Comparison of ENCODE assay signal across 8 cellular contexts in the genomic region with DNA sequence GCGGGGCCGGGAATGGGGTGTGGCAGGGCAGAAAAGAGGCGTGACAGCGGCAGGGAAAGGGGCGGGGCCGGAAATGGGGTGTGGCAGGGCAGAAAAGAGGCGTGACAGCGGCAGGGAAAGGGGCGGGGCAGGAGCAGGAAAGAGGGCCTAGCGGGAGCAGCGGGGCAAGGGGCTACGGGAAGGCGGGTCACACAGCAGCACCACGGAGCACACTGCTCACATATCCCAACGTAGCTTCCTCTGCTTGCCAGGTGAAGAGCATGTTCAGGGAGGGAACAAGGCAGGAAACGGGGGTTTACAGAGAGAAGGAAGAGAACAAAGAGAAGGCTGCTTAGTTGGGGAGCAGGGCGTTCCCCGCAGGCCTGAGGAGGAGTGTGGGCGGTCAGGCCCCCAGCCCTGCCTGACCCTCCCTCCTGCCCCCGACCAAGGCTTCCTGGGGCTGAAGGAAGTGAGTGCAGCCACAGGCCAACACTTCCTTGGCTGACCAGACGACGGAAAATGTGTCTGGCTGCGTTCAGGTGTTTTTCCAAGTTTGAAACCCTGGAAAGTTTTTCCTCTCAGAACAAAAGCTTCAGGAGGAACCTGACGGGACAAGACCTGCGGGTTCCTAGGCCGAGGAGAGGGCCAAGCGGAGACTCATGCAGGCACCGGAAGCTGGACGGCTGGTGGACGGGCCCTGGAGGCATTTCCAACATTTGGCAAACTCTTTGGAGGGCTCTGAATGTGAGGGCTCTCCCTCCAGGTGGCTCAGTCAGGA. TPM values are rescaled to one million over a fixed set of nuclear protein-coding genes. Genes with fewer than 3 reads are reported as not detected.
DNase-seq lines count a peak whose midpoint lies in the region; ATAC-seq, FAIRE-seq and TF ChIP-seq lines count a peak whose summit lies in the region.

No MANE protein-coding gene starts in this region.

- peak overlapping the region; percentile 55 to 73 for H3K4me2 ChIP-seq in H1 (ENCODE audit: insufficient read depth in 1 of 2, low read depth in 2 of 2, low read length in 2 of 2)

- 0 out of 2 replicates have a peak overlapping the region, but pooled peaks have one; percentile 84 for H2BK12ac ChIP-seq in H1 (ENCODE audit: low read depth, low read length)

- peaks cover 0 to 15% of the 10 kb centered on the region in 2 experiments; a peak in 1 of 4 replicates for H3K79me2 ChIP-seq in H1 (ENCODE audit: control insufficient read depth in 1 of 2, insufficient read depth in 2 of 2, low read length in 2 of 2)

- peak overlapping the region; percentile 66; the same call in 1 of the 2 replicates for H2BK5ac ChIP-seq in H1 (ENCODE audit: low read depth, low read length)

- TF ChIP-seq CTCF in H1 (IDR thresholded peaks at IDR 0.05; ENCODE audit: control extremely low read depth in 1 of 3, insufficient read depth in 1 of 3, low read depth in 1 of 3, low read length in 3 of 3), result no peak
- TF ChIP-seq CTCF in ovary (IDR thresholded peaks at IDR 0.05), result no peak

- peaks cover 5% of the 10 kb centered on the region for H3K79me1 ChIP-seq in H1 (ENCODE audit: low read depth, low read length)

- no peak overlapping the region for H3K4ac ChIP-seq in H1 (replicated peaks; ENCODE audit: insufficient read length, low read depth, low read length)

- intact Hi-C loops in ovary (cut with DNase I), result no loop called here

- no peak overlapping the region; a peak in 3 of 7 replicates for H3K9ac ChIP-seq in H1 (replicated peaks in 1 of 4; ENCODE audit: extremely low read depth in 1 of 4, low read depth in 3 of 4, low read length in 3 of 4)

- H3K23ac ChIP-seq in H1 (ENCODE audit: insufficient read length), result no peak overlapping the region

- ATAC-seq in GM21423 (IDR thresholded peaks at IDR 0.05; ENCODE audit: unreplicated experiment), result no peak

- H3K36me3 ChIP-seq in H1 (ENCODE audit: control insufficient read depth in 2 of 4, insufficient read depth in 4 of 4, low read length in 3 of 4) (peaks cover 3 to 21% (median 14%) of the 10 kb centered on the region in 4 experiments; a peak in 5 of 8 replicates), ovary (no peaks in the 10 kb centered on the region)

- no peak for TF ChIP-seq EP300 in H1 (IDR thresholded peaks at IDR 0.05; ENCODE audit: borderline replicate concordance in 1 of 2, low read depth in 2 of 2, low read length in 2 of 2)
- TF ChIP-seq EP300 in ovary (IDR thresholded peaks at IDR 0.05), result no peak

- no peak overlapping the region for H4K5ac ChIP-seq in H1 (ENCODE audit: insufficient read length, low read depth, low read length)

- H3K27me3 ChIP-seq in H1 (replicated peaks in 1 of 4; ENCODE audit: control insufficient read depth in 3 of 4, extremely low read depth in 1 of 4, insufficient read depth in 3 of 4, low read length in 3 of 4), result no peaks in the 10 kb centered on the region
- no peaks in the 10 kb centered on the region for H3K27me3 ChIP-seq in ovary

- no peaks in the 10 kb centered on the region for H3K27me3 Mint-ChIP-seq in T-helper 1 cell treated with Interleukin-12 subunit alpha and Interleukin-12 subunit beta and Interleukin-4 antibody, amounts not matched to agents 30 μg/mL and 1 μg/mL, for 36 hours (ENCODE audit: low read depth)

- H3K23me2 ChIP-seq in H1 (ENCODE audit: low read depth, low read length), result peaks cover 12% of the 10 kb centered on the region

- peaks cover 6% of the 10 kb centered on the region for H3K36me3 Mint-ChIP-seq in T-helper 1 cell treated with Interleukin-12 subunit alpha and Interleukin-12 subunit beta and Interleukin-4 antibody, amounts not matched to agents 30 μg/mL and 1 μg/mL, for 36 hours (ENCODE audit: low read depth)

- H3K27ac Mint-ChIP-seq in T-helper 1 cell treated with Interleukin-12 subunit alpha and Interleukin-12 subunit beta and Interleukin-4 antibody, amounts not matched to agents 30 μg/mL and 1 μg/mL, for 36 hours, result peak overlapping the region; percentile 87

- H3K4me3 ChIP-seq in H1 (ENCODE audit: extremely low read depth in 1 of 4, insufficient read depth in 2 of 4, low read depth in 3 of 4, low read length in 4 of 4), result peak overlapping the region in 2 of 4 experiments; percentile 0 to 42; a peak in 5 of 8 replicates
- no peak overlapping the region for H3K4me3 ChIP-seq in ovary

- no peak overlapping the region for H3K56ac ChIP-seq in H1 (replicated peaks; ENCODE audit: insufficient read length, low read depth, low read length)

- no peak overlapping the region for H2BK20ac ChIP-seq in H1 (ENCODE audit: low read length)

- POLR2A ChIA-PET in H1 (lab: Charles Lee; ENCODE audit: partially characterized antibody), result interaction anchor here (0.6 to 7.8 kb wide), 8 partner anchors 10 to 233 kb away, joined by 3 to 68 read pairs (median 4); a partner anchor contains a TSS

- peak overlapping the region; percentile 5; the same call in 1 of the 2 replicates for H3K18ac ChIP-seq in H1 (ENCODE audit: extremely low read depth, low read length)

- H3K4me3 Mint-ChIP-seq in T-helper 1 cell treated with Interleukin-12 subunit alpha and Interleukin-12 subunit beta and Interleukin-4 antibody, amounts not matched to agents 30 μg/mL and 1 μg/mL, for 36 hours, result peak overlapping the region; percentile 66

- H4K8ac ChIP-seq in H1 (ENCODE audit: extremely low read depth, insufficient read depth, low read length), result peak overlapping the region; percentile 62; the same call in 1 of the 2 replicates

- no peaks in the 10 kb centered on the region for H3K9me3 Mint-ChIP-seq in T-helper 1 cell treated with Interleukin-12 subunit alpha and Interleukin-12 subunit beta and Interleukin-4 antibody, amounts not matched to agents 30 μg/mL and 1 μg/mL, for 36 hours

- TF ChIP-seq POLR2A in H1 (IDR thresholded peaks at IDR 0.05; ENCODE audit: control extremely low read depth in 1 of 2, low read depth in 2 of 2, low read length in 2 of 2), result no peak
- TF ChIP-seq POLR2A in ovary (IDR thresholded peaks at IDR 0.05), result no peak

- H3K27ac ChIP-seq in H1 (ENCODE audit: low read depth, low read length) (no peak overlapping the region), ovary (no peak overlapping the region)

- H3K14ac ChIP-seq in H1 (ENCODE audit: insufficient read length), result no peak overlapping the region

- H4K20me1 ChIP-seq in H1 (replicated peaks in 1 of 2; ENCODE audit: control insufficient read depth in 1 of 2, insufficient read depth in 2 of 2, low read length in 2 of 2), result peaks cover 11 to 30% of the 10 kb centered on the region in 2 experiments

- peak; percentile 12 to 39 for DNase-seq in NOMO-1 (lab: John Stamatoyannopoulos, UW; ENCODE audit: unreplicated experiment in 2 of 2)
- no peak for DNase-seq in NOMO-1 treated with DMSO at 0.1 percent for 48 hours (lab: John Stamatoyannopoulos, UW; ENCODE audit: unreplicated experiment)
- peak; percentile 78 to 88 for DNase-seq in H1 (ENCODE audit: low read depth in 1 of 2, low spot score in 2 of 2)
- DNase-seq in ovary, result peak in 4 of 5 donors; percentile 17 to 55 (median 44)
- DNase-seq in cerebellar cortex (ENCODE audit: low spot score), result no peak
- no peak for DNase-seq in NCI-H2227 (lab: John Stamatoyannopoulos, UW; ENCODE audit: unreplicated experiment)

- no peak overlapping the region for H2AFZ ChIP-seq in H1 (ENCODE audit: low read length)

- H2BK15ac ChIP-seq in H1 (ENCODE audit: low read length), result no peak overlapping the region

- no peak overlapping the region for H4K91ac ChIP-seq in H1 (replicated peaks; ENCODE audit: insufficient read length, low read length)

- no peak for TF ChIP-seq RAD21 in H1 (IDR thresholded peaks at IDR 0.05 in 1 of 2, conservative IDR thresholded peaks at IDR 0.05 in 1 of 2; ENCODE audit: low read depth in 2 of 2, low read length in 2 of 2)

- no peak overlapping the region for H2AK5ac ChIP-seq in H1 (ENCODE audit: low read depth, low read length)

- no peak for FAIRE-seq in H1 (lab: Jason Lieb, UNC)

- H3K9me3 ChIP-seq in H1 (ENCODE audit: insufficient read depth in 2 of 2, low read depth in 1 of 2, low read length in 1 of 2) (no peaks in the 10 kb centered on the region), ovary (no peaks in the 10 kb centered on the region)

- no peak overlapping the region for H2BK120ac ChIP-seq in H1 (replicated peaks; ENCODE audit: low read depth, low read length)

- CTCF ChIA-PET in H1 (lab: Charles Lee; ENCODE audit: partially characterized antibody), result interaction anchor here (0.5 to 5.4 kb wide), 10 partner anchors 7 to 1082 kb away, joined by 3 to 28 read pairs (median 4); a partner anchor contains a TSS

- H3K4me1 Mint-ChIP-seq in T-helper 1 cell treated with Interleukin-12 subunit alpha and Interleukin-12 subunit beta and Interleukin-4 antibody, amounts not matched to agents 30 μg/mL and 1 μg/mL, for 36 hours (ENCODE audit: low read depth), result peaks cover 14% of the 10 kb centered on the region

- WGBS in H1 (ENCODE audit: extremely low coverage in 1 of 2, insufficient coverage in 1 of 2, insufficient read length in 1 of 2, insufficient replicate concordance in 2 of 2, low coverage in 1 of 2, low lambda C conversion rate in 2 of 2, missing lambda C conversion rate in 1 of 2), 2 experiments, result 73% methylated on average over 14 of the region's 30 CpGs; no CpG with 5 or more reads in 1 of the 2 experiments
- WGBS in ovary, 3 donors, result 69 to 74% (median 70%) methylated on average over 30 of the region's 30 CpGs

- H3K4me1 ChIP-seq in H1 (replicated peaks in 1 of 4; ENCODE audit: control insufficient read depth in 3 of 4, insufficient read depth in 4 of 4, low read length in 3 of 4) (peaks cover 0 to 28% (median 13%) of the 10 kb centered on the region in 4 experiments; a peak in 6 of 7 replicates), ovary (ENCODE audit: insufficient read depth) (no peaks in the 10 kb centered on the region)

RNA-seq across cellular contexts. Expression of a gene that starts 13.8 kb away (rescaled TPM):
- total RNA-seq in H1 (2021; fragmentation: NEBNext Ultra II Directional; extraction: Animal tissue kit (Norgen Biotek cat#: 25700)), result 36.5 and 37.4 TPM in 2 replicates
- polyA plus RNA-seq in H1 (2011; rRNA removed), result 91.2 and 106 TPM in 2 replicates
- 73.4 TPM for polyA plus RNA-seq in H1 (2011; cell fraction: cytosol; rRNA removed)
- polyA plus RNA-seq in H1 (2011; cell fraction: nucleus; rRNA removed), result 243 TPM
- polyA plus RNA-seq in H1 (2012, experiment 1 of 2), result 35.1 to 52.8 TPM (median 52.1 TPM) in 4 replicates
- polyA plus RNA-seq in H1 (2012, experiment 2 of 2), result 34.5 TPM
- 26.4 TPM for polyA plus RNA-seq in H1 (2013, experiment 1 of 2)
- 24.2 TPM for polyA plus RNA-seq in H1 (2013, experiment 2 of 2)
- polyA minus RNA-seq in H1 (2011; rRNA and poly(A)+ RNA removed), result 26.5 and 36.3 TPM in 2 replicates
- 28.2 TPM for polyA minus RNA-seq in H1 (2011; cell fraction: cytosol; rRNA and poly(A)+ RNA removed)
- polyA minus RNA-seq in H1 (2011; cell fraction: nucleus; rRNA and poly(A)+ RNA removed), result 52.8 TPM
- total RNA-seq in ovary, result 10 to 100 TPM; 32.0 to 58.6 (median 47.0) TPM
- 10 to 100 TPM in 1 of 2 donors, 1 to 10 TPM in 1; 6.6 to 54.4 TPM for polyA plus RNA-seq in ovary

RNA-seq across cellular contexts. Expression of a gene that starts 27.3 kb away (rescaled TPM):
- total RNA-seq in H1 (2021; fragmentation: NEBNext Ultra II Directional; extraction: Animal tissue kit (Norgen Biotek cat#: 25700)), result 26.6 and 27.0 TPM in 2 replicates
- 7.3 and 10.6 TPM in 2 replicates for polyA plus RNA-seq in H1 (2011; rRNA removed)
- polyA plus RNA-seq in H1 (2011; cell fraction: cytosol; rRNA removed), result 9.7 TPM
- polyA plus RNA-seq in H1 (2011; cell fraction: nucleus; rRNA removed), result 51.0 TPM
- 16.0 to 22.5 TPM (median 19.3 TPM) in 4 replicates for polyA plus RNA-seq in H1 (2012, experiment 1 of 2)
- polyA plus RNA-seq in H1 (2012, experiment 2 of 2), result 12.0 TPM
- polyA plus RNA-seq in H1 (2013, experiment 1 of 2), result 9.5 TPM
- polyA plus RNA-seq in H1 (2013, experiment 2 of 2), result 9.1 TPM
- 4.1 and 5.5 TPM in 2 replicates for polyA minus RNA-seq in H1 (2011; rRNA and poly(A)+ RNA removed)
- 8.4 TPM for polyA minus RNA-seq in H1 (2011; cell fraction: cytosol; rRNA and poly(A)+ RNA removed)
- 9.1 TPM for polyA minus RNA-seq in H1 (2011; cell fraction: nucleus; rRNA and poly(A)+ RNA removed)
- total RNA-seq in ovary, result 10 to 100 TPM in 5 of 7 donors, 1 to 10 TPM in 2; 6.3 to 24.7 (median 22.3) TPM
- polyA plus RNA-seq in ovary, result 10 to 100 TPM in 1 of 2 donors, 1 to 10 TPM in 1; 2.5 to 14.0 TPM

RNA-seq across cellular contexts. Expression of a gene that starts 37.0 kb away (rescaled TPM):
- total RNA-seq in H1 (2021; fragmentation: NEBNext Ultra II Directional; extraction: Animal tissue kit (Norgen Biotek cat#: 25700)), result 3.0 and 3.8 TPM in 2 replicates
- polyA plus RNA-seq in H1 (2011; rRNA removed) (5.2 and 6.4 TPM in 2 replicates), ovary (under 1 TPM; 0.27 to 0.50 TPM)
- 5.1 TPM for polyA plus RNA-seq in H1 (2011; cell fraction: cytosol; rRNA removed)
- 32.2 TPM for polyA plus RNA-seq in H1 (2011; cell fraction: nucleus; rRNA removed)
- polyA plus RNA-seq in H1 (2012, experiment 1 of 2), result 4.0 to 6.6 TPM (median 6.2 TPM) in 4 replicates
- polyA plus RNA-seq in H1 (2012, experiment 2 of 2), result 4.8 TPM
- polyA plus RNA-seq in H1 (2013, experiment 1 of 2), result 4.6 TPM
- polyA plus RNA-seq in H1 (2013, experiment 2 of 2), result 3.6 TPM
- polyA minus RNA-seq in H1 (2011; rRNA and poly(A)+ RNA removed), result 0.73 and 1.1 TPM in 2 replicates
- polyA minus RNA-seq in H1 (2011; cell fraction: cytosol; rRNA and poly(A)+ RNA removed), result 1.6 TPM
- polyA minus RNA-seq in H1 (2011; cell fraction: nucleus; rRNA and poly(A)+ RNA removed), result 1.4 TPM
- total RNA-seq in ovary, result 1 to 10 TPM in 2 of 7 donors, under 1 TPM in 5; 0.20 to 3.1 (median 0.65) TPM

RNA-seq across cellular contexts. Expression of a gene that starts 38.5 kb away (rescaled TPM):
- total RNA-seq in H1 (2021; fragmentation: NEBNext Ultra II Directional; extraction: Animal tissue kit (Norgen Biotek cat#: 25700)), result 76.9 and 80.7 TPM in 2 replicates
- polyA plus RNA-seq in H1 (2011; rRNA removed), result 27.9 and 42.8 TPM in 2 replicates
- polyA plus RNA-seq in H1 (2011; cell fraction: cytosol; rRNA removed), result 58.0 TPM
- polyA plus RNA-seq in H1 (2011; cell fraction: nucleus; rRNA removed), result 66.9 TPM
- polyA plus RNA-seq in H1 (2012, experiment 1 of 2), result 70.7 to 88.3 TPM (median 83.6 TPM) in 4 replicates
- polyA plus RNA-seq in H1 (2012, experiment 2 of 2), result 54.3 TPM
- polyA plus RNA-seq in H1 (2013, experiment 1 of 2), result 41.9 TPM
- polyA plus RNA-seq in H1 (2013, experiment 2 of 2), result 38.8 TPM
- 44.2 and 52.8 TPM in 2 replicates for polyA minus RNA-seq in H1 (2011; rRNA and poly(A)+ RNA removed)
- polyA minus RNA-seq in H1 (2011; cell fraction: cytosol; rRNA and poly(A)+ RNA removed), result 36.3 TPM
- 23.1 TPM for polyA minus RNA-seq in H1 (2011; cell fraction: nucleus; rRNA and poly(A)+ RNA removed)
- 10 to 100 TPM; 46.5 to 84.9 (median 73.4) TPM for total RNA-seq in ovary
- 10 to 100 TPM; 60.0 to 61.6 TPM for polyA plus RNA-seq in ovary

RNA-seq across cellular contexts. Expression of a gene that starts 47.5 kb away (rescaled TPM):
- total RNA-seq in H1 (2021; fragmentation: NEBNext Ultra II Directional; extraction: Animal tissue kit (Norgen Biotek cat#: 25700)), result 31.2 and 32.8 TPM in 2 replicates
- polyA plus RNA-seq in H1 (2011; rRNA removed), result 19.2 and 25.0 TPM in 2 replicates
- 22.5 TPM for polyA plus RNA-seq in H1 (2011; cell fraction: cytosol; rRNA removed)
- polyA plus RNA-seq in H1 (2011; cell fraction: nucleus; rRNA removed), result 27.7 TPM
- polyA plus RNA-seq in H1 (2012, experiment 1 of 2), result 21.6 to 26.2 TPM (median 23.4 TPM) in 4 replicates
- polyA plus RNA-seq in H1 (2012, experiment 2 of 2), result 21.6 TPM
- 15.5 TPM for polyA plus RNA-seq in H1 (2013, experiment 1 of 2)
- 16.2 TPM for polyA plus RNA-seq in H1 (2013, experiment 2 of 2)
- 25.3 and 25.7 TPM in 2 replicates for polyA minus RNA-seq in H1 (2011; rRNA and poly(A)+ RNA removed)
- polyA minus RNA-seq in H1 (2011; cell fraction: cytosol; rRNA and poly(A)+ RNA removed), result 19.9 TPM
- 13.3 TPM for polyA minus RNA-seq in H1 (2011; cell fraction: nucleus; rRNA and poly(A)+ RNA removed)
- 10 to 100 TPM; 12.4 to 32.8 (median 26.5) TPM for total RNA-seq in ovary
- polyA plus RNA-seq in ovary, result 10 to 100 TPM; 11.1 to 12.3 TPM

Comparison
In these comparisons a context has a peak if more than half of its experiments do, and no peak if none do; other contexts are left out.
1. DNase-seq: peak in NOMO-1 (2 of 2), H1 (2 of 2) and ovary (4 of 5); none in NOMO-1 treated with DMSO at 0.1 percent for 48 hours (single experiment), cerebellar cortex (single experiment) and NCI-H2227 (single experiment).